ENCODE assay signal across 6 cellular contexts in genomic region chr14:97462081-97462480, GRCh38.
"Had no signal": no experiment of that assay in that cellular context is flagged by ENCODE, and none has a peak within 500 bp of the region (broad histone marks: within the 10 kb centered on the region; RNA-seq: fewer than 3 reads in every experiment).

No MANE protein-coding gene starts in this region.

- ATAC-seq: K562 had no signal

- H3K27ac Mint-ChIP-seq: H9 had no signal

- H3K4me3 ChIP-seq: GM23248, K562 had no signal

- H3K4me3 Mint-ChIP-seq: H9 had no signal

- H2AFZ ChIP-seq: GM23248 had no signal

- H3K27ac ChIP-seq: GM23248, HL-60 had no signal

- DNase-seq: GM23248, H9, HCEC 1CT, IMR-90 had no signal
